8 cellular contexts compared by ENCODE assay signal in genomic region chr5:56123531-56124243, GRCh38.
A peak's percentile ranks its signal among the peaks of the same experiment; 100 is the strongest.
DNase-seq lines count a peak whose midpoint lies in the region; ATAC-seq and TF ChIP-seq lines count a peak whose summit lies in the region.

No MANE protein-coding gene starts in this region.

- H3K27me3 Mint-ChIP-seq in endodermal cell (ENCODE audit: insufficient read depth) = no peaks in the 10 kb centered on the region

- ATAC-seq in HG03175 (IDR thresholded peaks at IDR 0.05; ENCODE audit: unreplicated experiment) = no peak

- no peak overlapping the region for H3K9ac ChIP-seq in endodermal cell (ENCODE audit: extremely low read depth, low read length, poor library complexity, severe bottlenecking)

- peak overlapping the region; percentile 84 for H3K27ac Mint-ChIP-seq in endodermal cell

- peaks cover 6% of the 10 kb centered on the region for H3K4me1 ChIP-seq in endodermal cell (ENCODE audit: control insufficient read depth, insufficient read depth, low read length)

- no peaks in the 10 kb centered on the region for H3K36me3 ChIP-seq in endodermal cell (ENCODE audit: control insufficient read depth, insufficient read depth, low read length)

- in situ Hi-C loops in Caki2 (cut with HindIII; ENCODE audit: low pct_unique_long_range_greater_than_20kb, low sequenced_read_pairs) = no loop called here

- H3K4me1 Mint-ChIP-seq in endodermal cell = peaks cover 23% of the 10 kb centered on the region

- H3K4me3 ChIP-seq in endodermal cell (ENCODE audit: low read length) = no peak overlapping the region

- peak; percentile 98 for DNase-seq in Caki2 (ENCODE audit: low read depth)
- DNase-seq in NCI-H2227 (lab: John Stamatoyannopoulos, UW; ENCODE audit: unreplicated experiment) = peak; percentile 52
- DNase-seq in endodermal cell = peak; percentile 94
- peak; percentile 86 for DNase-seq in mucosa of gallbladder (ENCODE audit: low spot score)
- DNase-seq in NCI-H2029 (lab: John Stamatoyannopoulos, UW) = no peak
- DNase-seq in NK-92 (lab: John Stamatoyannopoulos, UW; ENCODE audit: unreplicated experiment) = no peak
- DNase-seq in GM19238 (ENCODE audit: insufficient read length, low spot score) = no peak

- whole genome bisulfite sequencing in endodermal cell (ENCODE audit: insufficient coverage in 1 of 2, insufficient read length in 1 of 2), 2 experiments = 65 to 70% methylated on average over 7 to 8 of the region's 8 CpGs

- H3K4me3 Mint-ChIP-seq in endodermal cell = peak overlapping the region; percentile 34

- no peak for TF ChIP-seq CTCF in endodermal cell (conservative IDR thresholded peaks at IDR 0.05)

- H3K9me3 ChIP-seq in endodermal cell (ENCODE audit: control insufficient read depth, low read length) = peaks cover 8% of the 10 kb centered on the region

- peaks cover 2% of the 10 kb centered on the region for H3K9me3 Mint-ChIP-seq in endodermal cell

- peak overlapping the region; percentile 57 for H3K27ac ChIP-seq in endodermal cell (ENCODE audit: low read depth, low read length)

- H3K27me3 ChIP-seq in endodermal cell (ENCODE audit: control insufficient read depth, insufficient read depth, low read length, poor library complexity, severe bottlenecking) = no peaks in the 10 kb centered on the region

- H3K36me3 Mint-ChIP-seq in endodermal cell (ENCODE audit: low read depth) = no peaks in the 10 kb centered on the region

Comparison
In these comparisons a context has a peak if more than half of its experiments do, and no peak if none do; other contexts are left out.
1. DNase-seq: peak in Caki2 (single experiment), NCI-H2227 (single experiment), endodermal cell (single experiment) and mucosa of gallbladder (single experiment); none in NCI-H2029 (single experiment), NK-92 (single experiment) and GM19238 (single experiment).